In genomic region chr6:52546192-52546591, GRCh38 we compare ENCODE assay signal across 17 cellular contexts. TPM values are rescaled to one million over a fixed set of nuclear protein-coding genes. Genes with fewer than 3 reads are reported as not detected.
DNase-seq lines count a peak whose midpoint lies in the region; ATAC-seq and TF ChIP-seq lines count a peak whose summit lies in the region.
"Had no signal": no experiment of that assay in that cellular context is flagged by ENCODE, and none has a peak within 500 bp of the region (broad histone marks: within the 10 kb centered on the region; RNA-seq: fewer than 3 reads in every experiment).

No MANE protein-coding gene starts in this region.

- H3K9me3 ChIP-seq in ascending aorta (no peaks in the 10 kb centered on the region), ovary (no peaks in the 10 kb centered on the region)
- no peaks in the 10 kb centered on the region for H3K9me3 ChIP-seq in CD8-positive, alpha-beta T cell (ENCODE audit: low read length)
- H3K9me3 ChIP-seq: testis had no signal

- H3K4me3 Mint-ChIP-seq in CD8-positive, alpha-beta T cell = no peak overlapping the region
- H3K4me3 Mint-ChIP-seq: activated T-cell treated with anti-CD3 and anti-CD28 coated beads, Interleukin-2, amount 50 U/mL, for 72 hours; CD4-positive, CD25-positive, alpha-beta regulatory T cell had no signal

- DNase-seq in ascending aorta (ENCODE audit: low spot score in 2 of 2) = no peak
- no peak for DNase-seq in AML-193 (lab: John Stamatoyannopoulos, UW)
- DNase-seq in ovary = no peak
- no peak for DNase-seq in COR-L47 (lab: John Stamatoyannopoulos, UW)
- no peak for DNase-seq in CD8-positive, alpha-beta T cell
- DNase-seq: activated T-cell treated with anti-CD3 and anti-CD28 coated beads, Interleukin-2, amount 50 U/mL, for 72 hours; CD4-positive, CD25-positive, alpha-beta regulatory T cell; central memory CD4-positive, alpha-beta T cell; foreskin keratinocyte; NCI-H1417 treated with DMSO at 0.1 percent for 48 hours; stimulated activated CD4-positive, alpha-beta T cell treated with anti-CD3 and anti-CD28 coated beads, Interleukin-4, amount 100 ng/mL, for 1 hour; testis had no signal

- no peaks in the 10 kb centered on the region for H3K36me3 ChIP-seq in ascending aorta
- H3K36me3 ChIP-seq in ovary = no peaks in the 10 kb centered on the region
- H3K36me3 ChIP-seq in CD8-positive, alpha-beta T cell (ENCODE audit: insufficient read depth, low read length) = no peaks in the 10 kb centered on the region

- ATAC-seq in GM18499 (IDR thresholded peaks at IDR 0.05; ENCODE audit: insufficient read depth, unreplicated experiment) (peak; percentile 40), GM21360 (IDR thresholded peaks at IDR 0.05; ENCODE audit: unreplicated experiment) (peak; percentile 45), HG02981 (IDR thresholded peaks at IDR 0.05; ENCODE audit: unreplicated experiment) (peak; percentile 49)
- no peak for ATAC-seq in CD8-positive, alpha-beta T cell
- ATAC-seq: activated T-cell treated with anti-CD3 and anti-CD28 coated beads, Interleukin-2, amount 50 U/mL, for 72 hours; foreskin keratinocyte; left lobe of liver had no signal

- peaks cover 21% of the 10 kb centered on the region for H3K36me3 Mint-ChIP-seq in CD8-positive, alpha-beta T cell

- H3K4me1 ChIP-seq in ascending aorta = peaks cover 25 to 76% of the 10 kb centered on the region in 2 donors
- peaks cover 30% of the 10 kb centered on the region for H3K4me1 ChIP-seq in ovary (ENCODE audit: insufficient read depth)
- H3K4me1 ChIP-seq in CD8-positive, alpha-beta T cell (ENCODE audit: insufficient read depth, low read length) = no peaks in the 10 kb centered on the region

- 83 to 95% (median 87%) methylated on average over 1 of the region's 1 CpG for WGBS in ovary, 3 donors

- H3K27me3 ChIP-seq in ascending aorta = no peaks in the 10 kb centered on the region
- no peaks in the 10 kb centered on the region for H3K27me3 ChIP-seq in ovary
- H3K27me3 ChIP-seq in CD8-positive, alpha-beta T cell (ENCODE audit: insufficient read depth, low read length) = no peaks in the 10 kb centered on the region
- H3K27me3 ChIP-seq: foreskin keratinocyte, testis had no signal

- intact Hi-C loops in ascending aorta (cut with DNase I) = no loop called here
- intact Hi-C loops in ovary (cut with DNase I) = no loop called here
- intact Hi-C loops in CD8-positive, alpha-beta T cell (cut with DNase I, micrococcal nuclease) = loop anchor here in 1 of 2 experiments (5.0 kb wide), 1 partner anchor 191 kb away; no protein-coding TSS in a partner anchor

- no peaks in the 10 kb centered on the region for H3K27me3 Mint-ChIP-seq in CD8-positive, alpha-beta T cell (ENCODE audit: low read depth)
- H3K27me3 Mint-ChIP-seq: CD4-positive, CD25-positive, alpha-beta regulatory T cell had no signal

- no peak overlapping the region for H3K4me3 ChIP-seq in ascending aorta
- no peak overlapping the region for H3K4me3 ChIP-seq in ovary
- H3K4me3 ChIP-seq in CD8-positive, alpha-beta T cell (ENCODE audit: low read depth, low read length) = no peak overlapping the region
- H3K4me3 ChIP-seq: testis had no signal

- POLR2A ChIA-PET in CD8-positive, alpha-beta T cell (lab: Charles Lee) = no interaction called here

- no peak for TF ChIP-seq EP300 in ovary (IDR thresholded peaks at IDR 0.05)

- H3K9me3 Mint-ChIP-seq in CD8-positive, alpha-beta T cell = no peaks in the 10 kb centered on the region
- H3K9me3 Mint-ChIP-seq: activated T-cell treated with anti-CD3 and anti-CD28 coated beads, Interleukin-2, amount 50 U/mL, for 72 hours; CD4-positive, CD25-positive, alpha-beta regulatory T cell had no signal

- H3K4me1 Mint-ChIP-seq in CD8-positive, alpha-beta T cell (ENCODE audit: low read depth) = peaks cover 31% of the 10 kb centered on the region

- CTCF ChIA-PET in CD8-positive, alpha-beta T cell (lab: Charles Lee) = no interaction called here

- no peak for TF ChIP-seq CTCF in ascending aorta (IDR thresholded peaks at IDR 0.05)
- TF ChIP-seq CTCF in ovary (IDR thresholded peaks at IDR 0.05) = no peak
- TF ChIP-seq CTCF in CD8-positive, alpha-beta T cell (IDR thresholded peaks at IDR 0.05) = no peak

- H3K27ac Mint-ChIP-seq in CD8-positive, alpha-beta T cell = no peak overlapping the region
- H3K27ac Mint-ChIP-seq: activated T-cell treated with anti-CD3 and anti-CD28 coated beads, Interleukin-2, amount 50 U/mL, for 72 hours had no signal

- H3K27ac ChIP-seq in ascending aorta = peak overlapping the region; percentile 86 to 87
- H3K27ac ChIP-seq in ovary = peak overlapping the region in 1 of 2 donors; percentile 64
- no peak overlapping the region for H3K27ac ChIP-seq in CD8-positive, alpha-beta T cell (ENCODE audit: low read depth, low read length)
- H3K27ac ChIP-seq: foreskin keratinocyte, HL-60 had no signal

- no peak for TF ChIP-seq POLR2A in ovary (IDR thresholded peaks at IDR 0.05)

RNA-seq across cellular contexts. Expression of gene TRAM2, which starts 30.7 kb away (rescaled TPM):
- total RNA-seq in ascending aorta (32.6 TPM), ovary (10 to 100 TPM in 6 of 7 donors, 1 to 10 TPM in 1; 7.7 to 31.0 (median 22.0) TPM)
- polyA plus RNA-seq in ovary = 10 to 100 TPM; 10.4 to 36.9 TPM
- total RNA-seq in CD8-positive, alpha-beta T cell = 1 to 10 TPM; 4.6 to 4.9 TPM
